Comparison of ENCODE assay signal across 7 cellular contexts in genomic region chr15:67939588-67940323, GRCh38.
A peak's percentile ranks its signal among the peaks of the same experiment; 100 is the strongest.
DNase-seq lines count a peak whose midpoint lies in the region; ATAC-seq, FAIRE-seq and TF ChIP-seq lines count a peak whose summit lies in the region.
"Not testable (repeated sequence)": the region's sequence is repeated elsewhere in the genome, so short reads cannot be mapped to it uniquely, and the experiment has no call there.

No MANE protein-coding gene starts in this region.

- H2AFZ ChIP-seq in GM23338; MM.1S (ENCODE audit: low read length); K562 (ENCODE audit: low read depth, low read length): not testable (repeated sequence)

- TF ChIP-seq CTCF in GM06990 (IDR thresholded peaks at IDR 0.05; ENCODE audit: insufficient read depth, low read length, poor library complexity, severe bottlenecking) (peak; percentile 35), GM23338 (conservative IDR thresholded peaks at IDR 0.05; ENCODE audit: low read depth in 2 of 2) (peak; percentile 8 to 30; a peak in 2 of 4 replicates), endodermal cell (conservative IDR thresholded peaks at IDR 0.05) (peak; percentile 27)
- not testable (repeated sequence) for TF ChIP-seq CTCF in MM.1S (IDR thresholded peaks at IDR 0.05; ENCODE audit: low read length); K562 (IDR thresholded peaks at IDR 0.05 in 2 of 3, conservative IDR thresholded peaks at IDR 0.05 in 1 of 3; ENCODE audit: insufficient read depth in 2 of 3, low read depth in 1 of 3, low read length in 3 of 3)

- not testable (repeated sequence) for H3K9me1 ChIP-seq in K562 (ENCODE audit: control insufficient read depth, insufficient read depth, low read length)

- not testable (repeated sequence) for H3K9me3 Mint-ChIP-seq in GM23338; endodermal cell; stimulated activated memory B cell treated with anti-CD40 and anti-IgM and Interleukin-4, amounts not matched to agents 10 μg/mL and 1 μg/mL and 100 μg/mL, for 72 hours

- CTCF ChIA-PET in K562 (lab: Yijun Ruan, JAX; ENCODE audit: low intra/inter-chr PET ratio): interaction anchor here (0.6 kb wide), 1 partner anchor 77 kb away, joined by 3 read pairs; no protein-coding TSS in a partner anchor

- not testable (repeated sequence) for H3K79me2 ChIP-seq in GM23338 (replicated peaks; ENCODE audit: insufficient read depth); MM.1S (ENCODE audit: low read length); K562 (ENCODE audit: control insufficient read depth, insufficient read depth, low read length)

- H3K9me3 ChIP-seq in MM.1S (replicated peaks; ENCODE audit: insufficient read depth, low read length); K562 (replicated peaks; ENCODE audit: control insufficient read depth, insufficient read depth, low read depth, low read length); endodermal cell (ENCODE audit: control insufficient read depth, low read length); mesodermal cell (ENCODE audit: control insufficient read depth, low read length): not testable (repeated sequence)

- not testable (repeated sequence) for H3K4me3 ChIP-seq in GM06990 (replicated peaks; ENCODE audit: low read depth, low read length); GM23338; MM.1S (ENCODE audit: low read length); K562; endodermal cell (ENCODE audit: low read length); mesodermal cell (ENCODE audit: extremely low read depth, insufficient read depth, low read length, poor library complexity, severe bottlenecking)

- intact Hi-C loops in K562 (cut with micrococcal nuclease): loop anchor here (5.0 kb wide), 1 partner anchor 77 kb away; no protein-coding TSS in a partner anchor

- not testable (repeated sequence) for DNase-seq in GM06990 (ENCODE audit: extremely low read depth, insufficient read length); K562 (ENCODE audit: extremely low read depth in 1 of 4, low spot score in 3 of 4); endodermal cell
- peak; percentile 24 for DNase-seq in GM23338 (ENCODE audit: low spot score)
- DNase-seq in MM.1S: peak; percentile 60

- BruUV-seq in K562 (replicated peaks; lab: Mats Ljungman, UMichigan): not testable (repeated sequence)

- not testable (repeated sequence) for H3K27ac ChIP-seq in GM23338 (ENCODE audit: low read depth); MM.1S (ENCODE audit: low read length); K562 (ENCODE audit: extremely low read depth, low read depth, low read length); endodermal cell (ENCODE audit: low read depth, low read length)
- H3K27ac ChIP-seq in mesodermal cell (ENCODE audit: low read depth, low read length, severe bottlenecking): peak overlapping the region; percentile 73

- TF ChIP-seq EP300 in K562 (IDR thresholded peaks at IDR 0.05; ENCODE audit: low read length): not testable (repeated sequence)

- H3K4me2 ChIP-seq in GM23338; MM.1S (ENCODE audit: low read depth, low read length); K562 (ENCODE audit: insufficient read depth, low read length): not testable (repeated sequence)

- not testable (repeated sequence) for H3K36me3 Mint-ChIP-seq in GM23338 (ENCODE audit: low read depth); endodermal cell (ENCODE audit: low read depth); stimulated activated memory B cell treated with anti-CD40 and anti-IgM and Interleukin-4, amounts not matched to agents 10 μg/mL and 1 μg/mL and 100 μg/mL, for 72 hours

- not testable (repeated sequence) for H3K36me3 ChIP-seq in GM06990 (ENCODE audit: control insufficient read depth, insufficient read depth, low read length); GM23338 (ENCODE audit: insufficient read depth); MM.1S (replicated peaks; ENCODE audit: insufficient read depth, low read length); K562 (ENCODE audit: control insufficient read depth, insufficient read depth, low read length); endodermal cell (ENCODE audit: control insufficient read depth, insufficient read depth, low read length); mesodermal cell (ENCODE audit: control insufficient read depth, insufficient read depth, low read length)

- H3K4me1 Mint-ChIP-seq in GM23338: not testable (repeated sequence)
- peaks cover 20% of the 10 kb centered on the region for H3K4me1 Mint-ChIP-seq in endodermal cell
- H3K4me1 Mint-ChIP-seq in stimulated activated memory B cell treated with anti-CD40 and anti-IgM and Interleukin-4, amounts not matched to agents 10 μg/mL and 1 μg/mL and 100 μg/mL, for 72 hours: peaks cover 23% of the 10 kb centered on the region

- not testable (repeated sequence) for H3K4me1 ChIP-seq in GM23338 (ENCODE audit: insufficient read depth); K562 (replicated peaks in 1 of 2; ENCODE audit: control insufficient read depth in 2 of 2, insufficient read depth in 2 of 2, low read length in 2 of 2); endodermal cell (ENCODE audit: control insufficient read depth, insufficient read depth, low read length); mesodermal cell (ENCODE audit: control insufficient read depth, insufficient read depth, low read length, poor library complexity, severe bottlenecking)
- peaks cover 10% of the 10 kb centered on the region for H3K4me1 ChIP-seq in MM.1S (ENCODE audit: low read length)

- not testable (repeated sequence) for H3K27me3 Mint-ChIP-seq in GM23338 (ENCODE audit: insufficient read depth, low read depth, poor library complexity); endodermal cell (ENCODE audit: insufficient read depth); stimulated activated memory B cell treated with anti-CD40 and anti-IgM and Interleukin-4, amounts not matched to agents 10 μg/mL and 1 μg/mL and 100 μg/mL, for 72 hours

- H3K9ac ChIP-seq in MM.1S (ENCODE audit: low read length); K562 (ENCODE audit: insufficient read depth in 1 of 2, low read depth in 2 of 2, low read length in 2 of 2); endodermal cell (ENCODE audit: extremely low read depth, low read length, poor library complexity, severe bottlenecking): not testable (repeated sequence)

- not testable (repeated sequence) for H3K27ac Mint-ChIP-seq in GM23338, endodermal cell
- peak overlapping the region; percentile 8 for H3K27ac Mint-ChIP-seq in stimulated activated memory B cell treated with anti-CD40 and anti-IgM and Interleukin-4, amounts not matched to agents 10 μg/mL and 1 μg/mL and 100 μg/mL, for 72 hours

- peak; percentile 67 for ATAC-seq in GM23338
- ATAC-seq in K562; stimulated activated memory B cell treated with anti-CD40 and anti-IgM and Interleukin-4, amounts not matched to agents 10 μg/mL and 1 μg/mL and 100 μg/mL, for 72 hours: not testable (repeated sequence)

- not testable (repeated sequence) for H3K27me3 ChIP-seq in GM06990 (replicated peaks; ENCODE audit: control insufficient read depth, insufficient read depth, low read length); GM23338 (ENCODE audit: insufficient read depth); MM.1S (replicated peaks; ENCODE audit: insufficient read depth, low read length); K562 (ENCODE audit: control insufficient read depth in 2 of 2, insufficient read depth in 2 of 2, low read length in 2 of 2); endodermal cell (ENCODE audit: control insufficient read depth, insufficient read depth, low read length, poor library complexity, severe bottlenecking)

- not testable (repeated sequence) for H4K20me1 ChIP-seq in GM23338 (replicated peaks; ENCODE audit: insufficient read depth); MM.1S (ENCODE audit: insufficient read depth, low read length); K562 (replicated peaks; ENCODE audit: control insufficient read depth, insufficient read depth, low read length)

- H3K4me3 Mint-ChIP-seq in GM23338; endodermal cell; stimulated activated memory B cell treated with anti-CD40 and anti-IgM and Interleukin-4, amounts not matched to agents 10 μg/mL and 1 μg/mL and 100 μg/mL, for 72 hours: not testable (repeated sequence)

- POLR2A ChIA-PET in K562 (lab: Yijun Ruan, JAX): not testable (repeated sequence)

- 50% methylated on average over 4 of the region's 5 CpGs for WGBS in K562 (ENCODE audit: insufficient coverage, low coverage, missing lambda C conversion rate)
- WGBS in endodermal cell (ENCODE audit: insufficient coverage in 1 of 2, insufficient read length in 1 of 2), 2 experiments: 57 to 60% methylated on average over 3 of the region's 5 CpGs
- WGBS in mesodermal cell (ENCODE audit: insufficient coverage in 2 of 2), 2 experiments: 42 to 67% methylated on average over 2 to 3 of the region's 5 CpGs

- H3F3A ChIP-seq in GM23338 (replicated peaks; ENCODE audit: low read depth); MM.1S (ENCODE audit: insufficient read depth, low read length): not testable (repeated sequence)

- 0 out of 4 replicates have a peak, but pooled peaks of 1 of the 2 experiments have one; percentile 7 for TF ChIP-seq RAD21 in K562 (CRISPR knock-in tag; conservative IDR thresholded peaks at IDR 0.05 in 1 of 2, IDR thresholded peaks at IDR 0.05 in 1 of 2)

- not testable (repeated sequence) for H3K9me2 ChIP-seq in GM23338 (ENCODE audit: insufficient read depth); MM.1S (replicated peaks; ENCODE audit: insufficient read depth, low read length)

- FAIRE-seq in K562 (lab: Jason Lieb, UNC): not testable (repeated sequence)

- in situ Hi-C loops in K562 (cut with MboI): not testable (repeated sequence)

- TF ChIP-seq POLR2A in K562 (conservative IDR thresholded peaks at IDR 0.05): not testable (repeated sequence)
